ENCODE assay signal across 19 cellular contexts in the genomic region with DNA sequence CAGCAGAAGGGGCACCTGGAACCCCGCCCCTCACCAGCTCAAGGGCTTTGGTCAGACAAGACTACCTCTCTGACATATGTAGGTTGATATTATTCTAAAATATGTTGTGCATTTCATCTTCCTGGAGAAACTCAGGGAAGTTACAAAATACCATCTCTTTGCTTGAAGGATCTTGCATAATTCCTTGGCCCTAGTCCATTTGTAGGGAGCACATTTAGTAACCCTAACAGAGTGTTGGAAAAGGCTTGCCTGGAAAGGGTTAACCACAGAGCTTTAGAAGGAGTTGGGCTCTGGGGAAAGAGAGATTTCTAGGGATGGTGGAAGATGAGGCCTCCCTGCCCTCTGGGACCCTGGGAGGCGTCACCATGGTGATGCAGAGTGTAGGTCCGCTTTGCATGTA.
DNase-seq lines count a peak whose midpoint lies in the region; ATAC-seq and TF ChIP-seq lines count a peak whose summit lies in the region.
"Had no signal": no experiment of that assay in that cellular context is flagged by ENCODE, and none has a peak within 500 bp of the region (broad histone marks: within the 10 kb centered on the region; RNA-seq: fewer than 3 reads in every experiment).

No MANE protein-coding gene starts in this region.

- no peaks in the 10 kb centered on the region for H3K79me2 ChIP-seq in fibroblast of lung (ENCODE audit: control insufficient read depth, insufficient read depth, low read length)

- H3K4me2 ChIP-seq in fibroblast of lung (ENCODE audit: extremely low read depth, insufficient read depth, low read length): no peak overlapping the region

- H3K27me3 ChIP-seq in fibroblast of lung (ENCODE audit: control insufficient read depth, insufficient read depth, low read length): no peaks in the 10 kb centered on the region
- H3K27me3 ChIP-seq: SJSA1, upper lobe of left lung had no signal

- no peak overlapping the region for H2AFZ ChIP-seq in fibroblast of lung (ENCODE audit: low read length)

- no peak overlapping the region for H3K9ac ChIP-seq in fibroblast of lung (ENCODE audit: insufficient read depth, low read length)

- H3K36me3 ChIP-seq in fibroblast of lung (ENCODE audit: control insufficient read depth, insufficient read depth, low read length): no peaks in the 10 kb centered on the region
- H3K36me3 ChIP-seq: SJSA1, upper lobe of left lung had no signal

- peaks cover 3% of the 10 kb centered on the region for H3K4me1 ChIP-seq in fibroblast of lung (ENCODE audit: control insufficient read depth, extremely low read depth, insufficient read depth, low read length)
- H3K4me1 ChIP-seq: SJSA1 had no signal

- TF ChIP-seq POLR2A in NB4 (IDR thresholded peaks at IDR 0.05; ENCODE audit: extremely low read depth, insufficient read length): no peak

- no peak for TF ChIP-seq CTCF in NB4 (IDR thresholded peaks at IDR 0.05; ENCODE audit: low read depth, low read length)
- no peak for TF ChIP-seq CTCF in fibroblast of lung (conservative IDR thresholded peaks at IDR 0.05 in 1 of 2, IDR thresholded peaks at IDR 0.05 in 1 of 2; ENCODE audit: low read depth in 1 of 2, low read length in 2 of 2)

- H3K9me3 ChIP-seq in fibroblast of lung (ENCODE audit: control insufficient read depth, insufficient read depth, low read depth, low read length): no peaks in the 10 kb centered on the region
- H3K9me3 ChIP-seq: SJSA1, upper lobe of left lung had no signal

- no peak overlapping the region for H3K4me3 ChIP-seq in NB4 (ENCODE audit: low read depth, low read length)
- no peak overlapping the region for H3K4me3 ChIP-seq in fibroblast of lung (replicated peaks in 1 of 4; ENCODE audit: control extremely low read depth in 1 of 4, insufficient read depth in 1 of 4, low read depth in 3 of 4, low read length in 4 of 4)
- H3K4me3 ChIP-seq: SJSA1, upper lobe of left lung had no signal

- no peak for ATAC-seq in HG02610 (IDR thresholded peaks at IDR 0.05; ENCODE audit: unreplicated experiment)
- no peak for ATAC-seq in GM18909 (IDR thresholded peaks at IDR 0.05; ENCODE audit: poor library complexity, unreplicated experiment)
- ATAC-seq: activated CD4-positive, alpha-beta T cell treated with anti-CD3 and anti-CD28 coated beads for 36 hours had no signal

- DNase-seq in SKM-1 treated with dmso at 0.1 percent for 144 hours (lab: John Stamatoyannopoulos, UW; ENCODE audit: unreplicated experiment) (peak; percentile 52), SKM-1 (lab: John Stamatoyannopoulos, UW; ENCODE audit: unreplicated experiment) (no peak), NB4 (ENCODE audit: low read depth) (peak; percentile 43), fibroblast of lung (ENCODE audit: low read depth in 2 of 2) (peak; percentile 29 to 80), renal cortical epithelial cell (ENCODE audit: low read depth) (peak; percentile 47)
- no peak for DNase-seq in stimulated activated CD4-positive, alpha-beta T cell treated with anti-CD3 and anti-CD28 coated beads, Interleukin-12 subunit alpha, Interleukin-12 subunit beta, amount 100 ng/mL, for 4 hours
- DNase-seq: activated CD4-positive, alpha-beta T cell treated with anti-CD3 and anti-CD28 coated beads for 36 hours; activated effector memory CD4-positive, alpha-beta T cell treated with Interleukin-2 at 50 U/mL for 16 hours; amygdala; NCI-H187 treated with DMSO at 0.1 percent for 48 hours; nephron progenitor cell; retina; stimulated activated naive CD4-positive, alpha-beta T cell treated with Interleukin-2 at 50 U/mL for 16 hours; T1000; upper lobe of left lung had no signal

- no peak overlapping the region for H3K27ac ChIP-seq in fibroblast of lung (ENCODE audit: insufficient read depth, low read length)
- H3K27ac ChIP-seq: C4-2B, SJSA1 had no signal

- no peaks in the 10 kb centered on the region for H4K20me1 ChIP-seq in fibroblast of lung (ENCODE audit: control insufficient read depth, extremely low read depth, insufficient read depth, low read length)

Comparison
In these comparisons a context has a peak if more than half of its experiments do, and no peak if none do; other contexts are left out.
1. DNase-seq: peak in SKM-1 treated with dmso at 0.1 percent for 144 hours (single experiment), NB4 (single experiment), fibroblast of lung (2 of 2) and renal cortical epithelial cell (single experiment); none in SKM-1 (single experiment) and stimulated activated CD4-positive, alpha-beta T cell treated with anti-CD3 and anti-CD28 coated beads, Interleukin-12 subunit alpha, Interleukin-12 subunit beta, amount 100 ng/mL, for 4 hours (single experiment).